24 cellular contexts compared by ENCODE assay signal in the genomic region with DNA sequence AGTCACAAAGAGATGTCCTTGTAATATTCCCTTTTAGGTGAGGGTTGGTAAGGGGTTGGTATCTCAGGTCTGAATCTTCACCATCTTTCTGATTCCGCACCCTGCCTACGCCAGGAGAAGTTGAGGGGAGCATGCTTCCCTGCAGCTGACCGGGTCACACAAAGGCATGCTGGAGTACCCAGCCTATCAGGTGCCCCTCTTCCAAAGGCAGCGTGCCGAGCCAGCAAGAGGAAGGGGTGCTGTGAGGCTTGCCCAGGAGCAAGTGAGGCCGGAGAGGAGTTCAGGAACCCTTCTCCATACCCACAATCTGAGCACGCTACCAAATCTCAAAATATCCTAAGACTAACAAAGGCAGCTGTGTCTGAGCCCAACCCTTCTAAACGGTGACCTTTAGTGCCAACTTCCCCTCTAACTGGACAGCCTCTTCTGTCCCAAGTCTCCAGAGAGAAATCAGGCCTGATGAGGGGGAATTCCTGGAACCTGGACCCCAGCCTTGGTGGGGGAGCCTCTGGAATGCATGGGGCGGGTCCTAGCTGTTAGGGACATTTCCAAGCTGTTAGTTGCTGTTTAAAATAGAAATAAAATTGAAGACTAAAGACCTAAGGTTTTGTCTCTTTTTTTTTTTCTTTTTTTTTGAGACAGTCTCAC. TPM values are rescaled to one million over a fixed set of nuclear protein-coding genes. Genes with fewer than 3 reads are reported as not detected.
A peak's percentile ranks its signal among the peaks of the same experiment; 100 is the strongest.
DNase-seq lines count a peak whose midpoint lies in the region; ATAC-seq, FAIRE-seq and TF ChIP-seq lines count a peak whose summit lies in the region.
"Had no signal": no experiment of that assay in that cellular context is flagged by ENCODE, and none has a peak within 500 bp of the region (broad histone marks: within the 10 kb centered on the region; RNA-seq: fewer than 3 reads in every experiment).

No MANE protein-coding gene starts in this region.

- no peak overlapping the region for H4K91ac ChIP-seq in H1 (replicated peaks; ENCODE audit: insufficient read length, low read length)

- TF ChIP-seq CTCF in H1 (IDR thresholded peaks at IDR 0.05; ENCODE audit: control extremely low read depth in 1 of 3, insufficient read depth in 1 of 3, low read depth in 1 of 3, low read length in 3 of 3) (no peak), mesothelial cell of epicardium (IDR thresholded peaks at IDR 0.05; ENCODE audit: unreplicated experiment) (no peak)

- no peak overlapping the region for H3K4me2 ChIP-seq in H1 (ENCODE audit: insufficient read depth in 1 of 2, low read depth in 2 of 2, low read length in 2 of 2)

- CTCF ChIA-PET in H1 (lab: Charles Lee; ENCODE audit: partially characterized antibody): interaction anchor here (0.6 to 7.2 kb wide), 6 partner anchors 9 to 225 kb away, joined by 5 to 80 read pairs (median 15); no protein-coding TSS in a partner anchor

- H2BK12ac ChIP-seq in H1 (ENCODE audit: low read depth, low read length): no peak overlapping the region

- H3K56ac ChIP-seq in H1 (replicated peaks; ENCODE audit: insufficient read length, low read depth, low read length): no peak overlapping the region

- H3K79me2 ChIP-seq in H1 (ENCODE audit: control insufficient read depth in 1 of 2, insufficient read depth in 2 of 2, low read length in 2 of 2): no peaks in the 10 kb centered on the region

- peaks cover 11% of the 10 kb centered on the region for H3K36me3 Mint-ChIP-seq in mesothelial cell of epicardium
- H3K36me3 Mint-ChIP-seq: CD4-positive, CD25-positive, alpha-beta regulatory T cell had no signal

- no peaks in the 10 kb centered on the region for H3K9me3 Mint-ChIP-seq in mesothelial cell of epicardium

- no peak overlapping the region for H3K4me3 Mint-ChIP-seq in mesothelial cell of epicardium
- H3K4me3 Mint-ChIP-seq: CD4-positive, CD25-positive, alpha-beta regulatory T cell had no signal

- no peak overlapping the region for H3K18ac ChIP-seq in H1 (ENCODE audit: extremely low read depth, low read length)

- no peaks in the 10 kb centered on the region; the same call in 1 of the 2 replicates for H3K79me1 ChIP-seq in H1 (ENCODE audit: low read depth, low read length)

- ATAC-seq in GM21723 (IDR thresholded peaks at IDR 0.05; ENCODE audit: unreplicated experiment) (no peak), HG03442 (IDR thresholded peaks at IDR 0.05; ENCODE audit: unreplicated experiment) (no peak)
- ATAC-seq: GM12878 had no signal

- peaks cover 0 to 3% of the 10 kb centered on the region in 2 experiments for H4K20me1 ChIP-seq in H1 (replicated peaks in 1 of 2; ENCODE audit: control insufficient read depth in 1 of 2, insufficient read depth in 2 of 2, low read length in 2 of 2)

- H3K14ac ChIP-seq in H1 (ENCODE audit: insufficient read length): no peak overlapping the region

- no peak overlapping the region for H3K23ac ChIP-seq in H1 (ENCODE audit: insufficient read length)

- no peak overlapping the region for H4K5ac ChIP-seq in H1 (ENCODE audit: insufficient read length, low read depth, low read length)

- H3K4ac ChIP-seq in H1 (replicated peaks; ENCODE audit: insufficient read length, low read depth, low read length): no peak overlapping the region

- TF ChIP-seq RAD21 in H1 (IDR thresholded peaks at IDR 0.05 in 1 of 2, conservative IDR thresholded peaks at IDR 0.05 in 1 of 2; ENCODE audit: low read depth in 2 of 2, low read length in 2 of 2): no peak

- FAIRE-seq in H1 (lab: Jason Lieb, UNC): no peak
- FAIRE-seq: frontal cortex, GM12878 had no signal

- no peak overlapping the region; the same call in 1 of the 2 replicates for H4K8ac ChIP-seq in H1 (ENCODE audit: extremely low read depth, insufficient read depth, low read length)

- DNase-seq in SK-MEL-5 (ENCODE audit: low read depth, low spot score): peak; percentile 90
- no peak for DNase-seq in H1 (ENCODE audit: low read depth in 1 of 2, low spot score in 2 of 2)
- no peak for DNase-seq in mesothelial cell of epicardium (ENCODE audit: low spot score in 2 of 2, unreplicated experiment in 2 of 2)
- peak in 2 of 49 donors; percentile 40 to 58 for DNase-seq in substantia nigra (lab: John Stamatoyannopoulos, UW)
- DNase-seq in H4 (ENCODE audit: low spot score): no peak
- no peak for DNase-seq in stimulated activated naive CD4-positive, alpha-beta T cell treated with Interleukin-2 at 50 U/mL for 16 hours (lab: John Stamatoyannopoulos, UW)
- DNase-seq: activated CD8-positive, alpha-beta memory T cell treated with anti-CD3 and anti-CD28 coated beads, Interleukin-2, amount 50 U/mL, for 4 hours; CD4-positive, CD25-positive, alpha-beta regulatory T cell; erythroblast; GOT3; mucosa of descending colon; NCI-H1092 treated with DMSO at 0.1 percent for 48 hours; NCI-H510A treated with DMSO at 0.1 percent for 48 hours; NK-92 treated with Interleukin-12 subunit alpha and Interleukin-12 subunit beta, amount 100 ng/mL, for 24 hours; retina; WERI-Rb-1 had no signal

- no peak overlapping the region for H2AK5ac ChIP-seq in H1 (ENCODE audit: low read depth, low read length)

- H3K23me2 ChIP-seq in H1 (ENCODE audit: low read depth, low read length): no peaks in the 10 kb centered on the region

- H3K4me1 Mint-ChIP-seq in mesothelial cell of epicardium: peaks cover 7% of the 10 kb centered on the region
- H3K4me1 Mint-ChIP-seq: CD4-positive, CD25-positive, alpha-beta regulatory T cell had no signal

- in situ Hi-C loops in SK-MEL-5 (cut with HindIII; ENCODE audit: low pct_unique_long_range_greater_than_20kb, low sequenced_read_pairs): no loop called here

- no peak overlapping the region for H2BK15ac ChIP-seq in H1 (ENCODE audit: low read length)

- no peaks in the 10 kb centered on the region for H3K9me3 ChIP-seq in H1 (ENCODE audit: insufficient read depth in 2 of 2, low read depth in 1 of 2, low read length in 1 of 2)
- H3K9me3 ChIP-seq: breast epithelium, mucosa of descending colon, neutrophil, thoracic aorta had no signal

- no peak overlapping the region for H3K9ac ChIP-seq in H1 (replicated peaks in 1 of 4; ENCODE audit: extremely low read depth in 1 of 4, low read depth in 3 of 4, low read length in 3 of 4)

- no peak overlapping the region for H2AFZ ChIP-seq in H1 (ENCODE audit: low read length)

- H3K27me3 Mint-ChIP-seq in mesothelial cell of epicardium (ENCODE audit: low read depth): no peaks in the 10 kb centered on the region

- H2BK5ac ChIP-seq in H1 (ENCODE audit: low read depth, low read length): peak overlapping the region; percentile 35; the same call in 1 of the 2 replicates

- no peak for TF ChIP-seq EP300 in H1 (IDR thresholded peaks at IDR 0.05; ENCODE audit: borderline replicate concordance in 1 of 2, low read depth in 2 of 2, low read length in 2 of 2)

- peak in 1 of 2 experiments; percentile 52; a peak in 1 of 3 replicates for TF ChIP-seq POLR2A in H1 (IDR thresholded peaks at IDR 0.05; ENCODE audit: control extremely low read depth in 1 of 2, low read depth in 2 of 2, low read length in 2 of 2)

- H3K27me3 ChIP-seq in H1 (replicated peaks in 1 of 4; ENCODE audit: control insufficient read depth in 3 of 4, extremely low read depth in 1 of 4, insufficient read depth in 3 of 4, low read length in 3 of 4): no peaks in the 10 kb centered on the region
- H3K27me3 ChIP-seq: breast epithelium had no signal

- no peak overlapping the region for H2BK120ac ChIP-seq in H1 (replicated peaks; ENCODE audit: low read depth, low read length)

- H3K4me1 ChIP-seq in H1 (replicated peaks in 1 of 4; ENCODE audit: control insufficient read depth in 3 of 4, insufficient read depth in 4 of 4, low read length in 3 of 4): peaks cover 0 to 8% (median 0%) of the 10 kb centered on the region in 4 experiments; a peak in 2 of 7 replicates
- H3K4me1 ChIP-seq: breast epithelium had no signal

- no peak overlapping the region for H3K4me3 ChIP-seq in H1 (ENCODE audit: extremely low read depth in 1 of 4, insufficient read depth in 2 of 4, low read depth in 3 of 4, low read length in 4 of 4)
- H3K4me3 ChIP-seq: breast epithelium, GM12878, mucosa of descending colon, SK-N-MC, thoracic aorta had no signal

- POLR2A ChIA-PET in H1 (lab: Charles Lee; ENCODE audit: partially characterized antibody): interaction anchor here (0.7 to 29.7 kb wide), 5 partner anchors 9 to 195 kb away, joined by 3 to 643 read pairs (median 3); a partner anchor contains a TSS

- no peak overlapping the region for H2BK20ac ChIP-seq in H1 (ENCODE audit: low read length)

- 91% methylated on average over 9 of the region's 9 CpGs; no CpG with 5 or more reads in 1 of the 2 experiments for WGBS in H1 (ENCODE audit: extremely low coverage in 1 of 2, insufficient coverage in 1 of 2, insufficient read length in 1 of 2, insufficient replicate concordance in 2 of 2, low coverage in 1 of 2, low lambda C conversion rate in 2 of 2, missing lambda C conversion rate in 1 of 2), 2 experiments

- H3K36me3 ChIP-seq in H1 (ENCODE audit: control insufficient read depth in 2 of 4, insufficient read depth in 4 of 4, low read length in 3 of 4): peaks cover 6 to 38% (median 13%) of the 10 kb centered on the region in 4 experiments; a peak in 7 of 8 replicates
- H3K36me3 ChIP-seq: breast epithelium, neutrophil, thoracic aorta, WERI-Rb-1 had no signal

- H3K27ac Mint-ChIP-seq in mesothelial cell of epicardium: peak overlapping the region; percentile 39
- H3K27ac Mint-ChIP-seq: CD4-positive, CD25-positive, alpha-beta regulatory T cell had no signal

- H3K27ac ChIP-seq in H1 (ENCODE audit: low read depth, low read length) (0 out of 2 replicates have a peak overlapping the region, but pooled peaks have one; percentile 14), substantia nigra (ENCODE audit: low read depth, low read length, poor library complexity, severe bottlenecking) (peak overlapping the region; percentile 83)
- H3K27ac ChIP-seq: breast epithelium, neutrophil, SK-N-MC, thoracic aorta, WERI-Rb-1 had no signal

RNA-seq across cellular contexts. Expression of a gene that starts 19.8 kb away (rescaled TPM):
- 79.0 and 81.2 TPM in 2 replicates for total RNA-seq in SK-MEL-5 (2014; rRNA removed; shearing (Covaris generic))
- polyA plus RNA-seq in SK-MEL-5 (2015; cell fraction: cytosol; rRNA removed): 63.8 and 95.7 TPM in 2 replicates
- 61.7 and 90.2 TPM in 2 replicates for polyA plus RNA-seq in SK-MEL-5 (2015; cell fraction: nucleus; rRNA removed)
- total RNA-seq in H1 (2021; fragmentation: NEBNext Ultra II Directional; extraction: Animal tissue kit (Norgen Biotek cat#: 25700)): 96.8 and 98.8 TPM in 2 replicates
- 82.7 and 131 TPM in 2 replicates for polyA plus RNA-seq in H1 (2011; rRNA removed)
- 84.9 TPM for polyA plus RNA-seq in H1 (2011; cell fraction: cytosol; rRNA removed)
- 193 TPM for polyA plus RNA-seq in H1 (2011; cell fraction: nucleus; rRNA removed)
- polyA plus RNA-seq in H1 (2012, experiment 1 of 2): 68.1 to 113 TPM (median 105 TPM) in 4 replicates
- 96.2 TPM for polyA plus RNA-seq in H1 (2012, experiment 2 of 2)
- 58.3 TPM for polyA plus RNA-seq in H1 (2013, experiment 1 of 2)
- 62.9 TPM for polyA plus RNA-seq in H1 (2013, experiment 2 of 2)
- 166 and 223 TPM in 2 replicates for polyA minus RNA-seq in H1 (2011; rRNA and poly(A)+ RNA removed)
- 121 TPM for polyA minus RNA-seq in H1 (2011; cell fraction: cytosol; rRNA and poly(A)+ RNA removed)
- polyA minus RNA-seq in H1 (2011; cell fraction: nucleus; rRNA and poly(A)+ RNA removed): 106 TPM
- total RNA-seq in mesothelial cell of epicardium: 94.4 to 104 TPM (median 95.8 TPM) in 3 replicates
- 8.4 and 18.8 TPM in 2 replicates for total RNA-seq in H4 (2014; rRNA removed; shearing (Covaris generic))
- total RNA-seq: CD4-positive, CD25-positive, alpha-beta regulatory T cell had no signal

RNA-seq across cellular contexts. Expression of a gene that starts 34.8 kb away (rescaled TPM):
- 15.2 and 21.1 TPM in 2 replicates for total RNA-seq in SK-MEL-5 (2014; rRNA removed; shearing (Covaris generic))
- 37.4 and 41.4 TPM in 2 replicates for polyA plus RNA-seq in SK-MEL-5 (2015; cell fraction: cytosol; rRNA removed)
- polyA plus RNA-seq in SK-MEL-5 (2015; cell fraction: nucleus; rRNA removed): 40.7 and 43.5 TPM in 2 replicates
- total RNA-seq in H1 (2021; fragmentation: NEBNext Ultra II Directional; extraction: Animal tissue kit (Norgen Biotek cat#: 25700)): 84.3 and 86.6 TPM in 2 replicates
- polyA plus RNA-seq in H1 (2011; rRNA removed): 53.3 and 85.6 TPM in 2 replicates
- polyA plus RNA-seq in H1 (2011; cell fraction: cytosol; rRNA removed): 27.4 TPM
- polyA plus RNA-seq in H1 (2011; cell fraction: nucleus; rRNA removed): 76.1 TPM
- 66.6 to 76.2 TPM (median 71.2 TPM) in 4 replicates for polyA plus RNA-seq in H1 (2012, experiment 1 of 2)
- 72.7 TPM for polyA plus RNA-seq in H1 (2012, experiment 2 of 2)
- polyA plus RNA-seq in H1 (2013, experiment 1 of 2): 46.6 TPM
- polyA plus RNA-seq in H1 (2013, experiment 2 of 2): 43.2 TPM
- 45.1 and 58.5 TPM in 2 replicates for polyA minus RNA-seq in H1 (2011; rRNA and poly(A)+ RNA removed)
- 39.3 TPM for polyA minus RNA-seq in H1 (2011; cell fraction: cytosol; rRNA and poly(A)+ RNA removed)
- 53.5 TPM for polyA minus RNA-seq in H1 (2011; cell fraction: nucleus; rRNA and poly(A)+ RNA removed)
- 54.0 to 65.5 TPM (median 54.8 TPM) in 3 replicates for total RNA-seq in mesothelial cell of epicardium
- 14.4 TPM in 2 replicates for total RNA-seq in H4 (2014; rRNA removed; shearing (Covaris generic))
